ENCODE assay signal across 21 cellular contexts in genomic region chr3:65776494-65776893, GRCh38.
DNase-seq lines count a peak whose midpoint lies in the region; ATAC-seq, FAIRE-seq and TF ChIP-seq lines count a peak whose summit lies in the region.
"Had no signal": no experiment of that assay in that cellular context is flagged by ENCODE, and none has a peak within 500 bp of the region (broad histone marks: within the 10 kb centered on the region; RNA-seq: fewer than 3 reads in every experiment).

No MANE protein-coding gene starts in this region.

- ATAC-seq in GM19467 (IDR thresholded peaks at IDR 0.05; ENCODE audit: unreplicated experiment), result no peak
- ATAC-seq: psoas muscle, Right ventricle myocardium inferior had no signal

- H3F3A ChIP-seq in GM23248 (ENCODE audit: insufficient read depth), result peaks cover 16% of the 10 kb centered on the region

- no peaks in the 10 kb centered on the region for H3K9me3 Mint-ChIP-seq in chondrocyte (ENCODE audit: low read depth)
- H3K9me3 Mint-ChIP-seq: CD8-positive, alpha-beta memory T cell had no signal

- in situ Hi-C loops in GM23248 (cut with MboI), result no loop called here

- H3K36me3 Mint-ChIP-seq in chondrocyte (ENCODE audit: low read depth), result no peaks in the 10 kb centered on the region
- H3K36me3 Mint-ChIP-seq: CD8-positive, alpha-beta memory T cell had no signal

- DNase-seq in AG08395 (ENCODE audit: low spot score) (peak; percentile 67), GM23248 (peak; percentile 73), chondrocyte (ENCODE audit: low spot score) (no peak), hepatocyte (ENCODE audit: low spot score) (no peak), NCI-H1694 treated with DMSO at 0.1 percent for 48 hours (lab: John Stamatoyannopoulos, UW) (no peak), kidney (no peak), MG63 (no peak)
- DNase-seq: activated CD4-positive, alpha-beta T cell treated with anti-CD3 and anti-CD28 coated beads, Interleukin-2, amount 50 U/mL, for 48 hours; activated naive CD4-positive, alpha-beta T cell treated with Interleukin-2 at 50 U/mL for 16 hours; CD8-positive, alpha-beta memory T cell; DMS79; effector CD8-positive, alpha-beta T cell; foreskin melanocyte; NCI-H1417; psoas muscle; T-helper 1 cell had no signal

- H3K4me3 Mint-ChIP-seq in chondrocyte (ENCODE audit: unreplicated experiment), result no peak overlapping the region
- H3K4me3 Mint-ChIP-seq: CD8-positive, alpha-beta memory T cell had no signal

- H4K20me1 ChIP-seq in GM23248 (ENCODE audit: insufficient read depth), result no peaks in the 10 kb centered on the region
- no peaks in the 10 kb centered on the region for H4K20me1 ChIP-seq in hepatocyte (ENCODE audit: insufficient read depth, poor library complexity, severe bottlenecking)

- peak overlapping the region; percentile 41 for H3K4me2 ChIP-seq in GM23248 (ENCODE audit: unreplicated experiment)
- peak overlapping the region; percentile 28 for H3K4me2 ChIP-seq in hepatocyte

- H2AFZ ChIP-seq in GM23248, result no peak overlapping the region
- no peak overlapping the region for H2AFZ ChIP-seq in hepatocyte

- H3K4me1 ChIP-seq in GM23248 (ENCODE audit: insufficient read depth) (peaks cover 21% of the 10 kb centered on the region), hepatocyte (ENCODE audit: insufficient read depth) (peaks cover 11% of the 10 kb centered on the region), kidney (ENCODE audit: control insufficient read depth in 1 of 2, insufficient read depth in 1 of 2, low read depth in 1 of 2, low read length in 2 of 2) (peaks cover 3 to 7% of the 10 kb centered on the region in 2 donors)
- H3K4me1 ChIP-seq: psoas muscle, vagina had no signal

- intact Hi-C loops in kidney (cut with DNase I), result no loop called here

- H3K9ac ChIP-seq in GM23248 (no peak overlapping the region), kidney (ENCODE audit: low read length in 2 of 2) (no peak overlapping the region)

- H3K4me3 ChIP-seq in GM23248 (no peak overlapping the region), hepatocyte (no peak overlapping the region), kidney (ENCODE audit: low read length in 2 of 2) (no peak overlapping the region), MG63 (no peak overlapping the region)
- H3K4me3 ChIP-seq: psoas muscle, suprapubic skin, vagina had no signal

- H3K27me3 ChIP-seq in GM23248 (replicated peaks; ENCODE audit: insufficient read depth) (no peaks in the 10 kb centered on the region), hepatocyte (no peaks in the 10 kb centered on the region), MG63 (no peaks in the 10 kb centered on the region)
- H3K27me3 ChIP-seq: suprapubic skin, vagina had no signal

- no peaks in the 10 kb centered on the region for H3K27me3 Mint-ChIP-seq in chondrocyte (ENCODE audit: low read depth)

- FAIRE-seq in kidney (lab: Jason Lieb, UNC), result no peak

- TF ChIP-seq CTCF in chondrocyte (IDR thresholded peaks at IDR 0.05) (no peak), hepatocyte (IDR thresholded peaks at IDR 0.05; ENCODE audit: poor library complexity) (no peak), kidney (IDR thresholded peaks at IDR 0.05; ENCODE audit: borderline replicate concordance, extremely low read depth, insufficient read depth) (no peak)

- WGBS in GM23248 (ENCODE audit: low coverage in 1 of 2, low lambda C conversion rate in 2 of 2, missing lambda C conversion rate in 2 of 2), 2 experiments, result 2 to 4% methylated on average over 6 of the region's 6 CpGs
- WGBS in hepatocyte (ENCODE audit: low lambda C conversion rate, missing lambda C conversion rate), result 60% methylated on average over 6 of the region's 6 CpGs

- H3K9me3 ChIP-seq in GM23248 (ENCODE audit: low read depth) (no peaks in the 10 kb centered on the region), hepatocyte (ENCODE audit: low read depth) (no peaks in the 10 kb centered on the region), kidney (ENCODE audit: control insufficient read depth in 1 of 2, low read length in 2 of 2) (no peaks in the 10 kb centered on the region), MG63 (no peaks in the 10 kb centered on the region)
- H3K9me3 ChIP-seq: psoas muscle, suprapubic skin, vagina had no signal

- no peaks in the 10 kb centered on the region for H3K36me3 ChIP-seq in GM23248 (ENCODE audit: low read depth)
- H3K36me3 ChIP-seq in hepatocyte (replicated peaks; ENCODE audit: insufficient read depth, low read depth), result no peaks in the 10 kb centered on the region
- no peaks in the 10 kb centered on the region for H3K36me3 ChIP-seq in kidney (ENCODE audit: control insufficient read depth in 1 of 2, insufficient read depth in 2 of 2, low read length in 2 of 2)
- no peaks in the 10 kb centered on the region for H3K36me3 ChIP-seq in MG63
- H3K36me3 ChIP-seq: suprapubic skin, vagina had no signal

- H3K27ac ChIP-seq in GM23248, result peak overlapping the region; percentile 23; the same call in 1 of the 2 replicates
- peak overlapping the region; percentile 35 for H3K27ac ChIP-seq in hepatocyte
- no peak overlapping the region for H3K27ac ChIP-seq in kidney (ENCODE audit: low read depth in 2 of 2, low read length in 2 of 2)
- H3K27ac ChIP-seq: psoas muscle, suprapubic skin, vagina, VCaP had no signal

- H3K4me1 Mint-ChIP-seq in chondrocyte (ENCODE audit: low read depth), result peaks cover 26% of the 10 kb centered on the region
- H3K4me1 Mint-ChIP-seq: CD8-positive, alpha-beta memory T cell had no signal

- H3K9me2 ChIP-seq in GM23248 (ENCODE audit: insufficient read depth) (no peaks in the 10 kb centered on the region), hepatocyte (replicated peaks; ENCODE audit: insufficient read depth) (no peaks in the 10 kb centered on the region)

- peak overlapping the region; percentile 14 for H3K27ac Mint-ChIP-seq in chondrocyte (ENCODE audit: unreplicated experiment)
- H3K27ac Mint-ChIP-seq: CD8-positive, alpha-beta memory T cell had no signal

- H3K79me2 ChIP-seq in GM23248 (ENCODE audit: insufficient read depth), result peaks cover 59% of the 10 kb centered on the region
- H3K79me2 ChIP-seq in hepatocyte, result peaks cover 49% of the 10 kb centered on the region

Comparison
In these comparisons a context has a peak if more than half of its experiments do, and no peak if none do; other contexts are left out.
1. DNase-seq: peak in AG08395 (single experiment) and GM23248 (single experiment); none in chondrocyte (single experiment), hepatocyte (single experiment), NCI-H1694 treated with DMSO at 0.1 percent for 48 hours (single experiment), kidney (single experiment) and MG63 (single experiment).
2. H3K27ac ChIP-seq: peak in GM23248 (single experiment) and hepatocyte (single experiment); none in kidney (0 of 2).